21 cellular contexts compared by ENCODE assay signal in genomic region chr10:21002097-21002878, GRCh38.
DNase-seq lines count a peak whose midpoint lies in the region; ATAC-seq, FAIRE-seq and TF ChIP-seq lines count a peak whose summit lies in the region.
"Had no signal": no experiment of that assay in that cellular context is flagged by ENCODE, and none has a peak within 500 bp of the region (broad histone marks: within the 10 kb centered on the region; RNA-seq: fewer than 3 reads in every experiment).

No MANE protein-coding gene starts in this region.

- no peak for TF ChIP-seq CTCF in RWPE1 (conservative IDR thresholded peaks at IDR 0.05; ENCODE audit: low read depth)
- no peak for TF ChIP-seq CTCF in endothelial cell of umbilical vein (IDR thresholded peaks at IDR 0.05; ENCODE audit: extremely low read depth in 1 of 2, insufficient read depth in 1 of 2, low read depth in 1 of 2, low read length in 2 of 2)
- TF ChIP-seq CTCF in mucosa of descending colon (IDR thresholded peaks at IDR 0.05): no peak
- no peak for TF ChIP-seq CTCF in endothelial cell (IDR thresholded peaks at IDR 0.05; ENCODE audit: unreplicated experiment)

- peak overlapping the region; percentile 83 for H3K4me2 ChIP-seq in endothelial cell of umbilical vein (ENCODE audit: insufficient read depth, low read length)
- H3K4me2 ChIP-seq: hepatocyte had no signal

- no peaks in the 10 kb centered on the region for H4K20me1 ChIP-seq in endothelial cell of umbilical vein (replicated peaks; ENCODE audit: control insufficient read depth, extremely low read depth, insufficient read depth, low read length)

- peak; percentile 92 for FAIRE-seq in endothelial cell of umbilical vein (lab: Jason Lieb, UNC)
- FAIRE-seq: colon had no signal

- H3K27ac ChIP-seq in ACC112 (ENCODE audit: low read depth, low read length) (peak overlapping the region; percentile 98), RWPE1 (peak overlapping the region; percentile 83), endothelial cell of umbilical vein (ENCODE audit: insufficient read depth, low read depth, low read length) (peak overlapping the region; percentile 95)
- H3K27ac ChIP-seq: epithelial cell of prostate, hepatocyte, upper lobe of right lung, VCaP had no signal

- no peak overlapping the region for H3K27ac Mint-ChIP-seq in endothelial cell (ENCODE audit: unreplicated experiment)
- H3K27ac Mint-ChIP-seq: activated CD4-positive, alpha-beta memory T cell treated with anti-CD3 and anti-CD28 coated beads for 36 hours; activated naive CD8-positive, alpha-beta T cell treated with anti-CD3 and anti-CD28 coated beads, Interleukin-2, amount 10 ng/mL, durations not matched to agents 7 days and 5 days; CD8-positive, alpha-beta T cell had no signal

- no peaks in the 10 kb centered on the region for H3K9me1 ChIP-seq in endothelial cell of umbilical vein (replicated peaks; ENCODE audit: control insufficient read depth, extremely low read depth, insufficient read depth, low read length)

- H3K79me2 ChIP-seq in ACC112 (ENCODE audit: control insufficient read depth, insufficient read depth, low read length, unreplicated experiment) (no peaks in the 10 kb centered on the region), endothelial cell of umbilical vein (ENCODE audit: control insufficient read depth, insufficient read depth, low read length) (no peaks in the 10 kb centered on the region)
- H3K79me2 ChIP-seq: hepatocyte had no signal

- H3K9me3 ChIP-seq in endothelial cell of umbilical vein (replicated peaks; ENCODE audit: control insufficient read depth, insufficient read depth, low read length): no peaks in the 10 kb centered on the region
- no peaks in the 10 kb centered on the region for H3K9me3 ChIP-seq in mucosa of descending colon
- H3K9me3 ChIP-seq: upper lobe of right lung had no signal

- H3K4me1 ChIP-seq in ACC112 (ENCODE audit: control insufficient read depth, insufficient read depth, low read length, unreplicated experiment) (peaks cover 24% of the 10 kb centered on the region), endothelial cell of umbilical vein (ENCODE audit: control insufficient read depth, extremely low read depth, insufficient read depth, low read length) (peaks cover 19% of the 10 kb centered on the region), mucosa of descending colon (ENCODE audit: low read depth) (no peaks in the 10 kb centered on the region)
- H3K4me1 ChIP-seq: upper lobe of right lung had no signal

- POLR2A ChIA-PET in RWPE1 (lab: Yijun Ruan, JAX; ENCODE audit: low non-redundant PET): no interaction called here
- POLR2A ChIA-PET in endothelial cell of umbilical vein (lab: Charles Lee): no interaction called here

- H3K9ac ChIP-seq in endothelial cell of umbilical vein (replicated peaks; ENCODE audit: extremely low read depth, insufficient read depth, low read length): peak overlapping the region; percentile 47

- H3K27me3 ChIP-seq in ACC112 (ENCODE audit: insufficient read depth, low read length): no peaks in the 10 kb centered on the region
- H3K27me3 ChIP-seq in endothelial cell of umbilical vein (ENCODE audit: control insufficient read depth in 2 of 2, insufficient read depth in 2 of 2, low read length in 2 of 2): no peaks in the 10 kb centered on the region
- H3K27me3 ChIP-seq: hepatocyte, upper lobe of right lung had no signal

- peaks cover 10% of the 10 kb centered on the region for H3K4me1 Mint-ChIP-seq in endothelial cell (ENCODE audit: unreplicated experiment)
- H3K4me1 Mint-ChIP-seq: activated naive CD8-positive, alpha-beta T cell treated with anti-CD3 and anti-CD28 coated beads, Interleukin-2, amount 10 ng/mL, durations not matched to agents 7 days and 5 days had no signal

- peaks cover 4% of the 10 kb centered on the region for H3K36me3 Mint-ChIP-seq in endothelial cell (ENCODE audit: low read depth, unreplicated experiment)
- H3K36me3 Mint-ChIP-seq: activated CD4-positive, alpha-beta memory T cell treated with anti-CD3 and anti-CD28 coated beads for 36 hours; activated naive CD8-positive, alpha-beta T cell treated with anti-CD3 and anti-CD28 coated beads, Interleukin-2, amount 10 ng/mL, durations not matched to agents 7 days and 5 days; CD8-positive, alpha-beta T cell had no signal

- peak; percentile 76 for ATAC-seq in mucosa of descending colon
- ATAC-seq in GM19467 (IDR thresholded peaks at IDR 0.05; ENCODE audit: unreplicated experiment): no peak
- ATAC-seq: CD8-positive, alpha-beta T cell; stimulated activated naive CD8-positive, alpha-beta T cell treated with anti-CD3 and anti-CD28 coated beads, Interleukin-15, Interleukin-2, amounts not matched to agents 100 U/mL and 50 U/mL, for 24 hours; upper lobe of right lung had no signal

- intact Hi-C loops in endothelial cell of umbilical vein (cut with micrococcal nuclease): loop anchor here (1.0 kb wide), 2 partner anchors 18 to 361 kb away; no protein-coding TSS in a partner anchor
- intact Hi-C loops in mucosa of descending colon (cut with DNase I, micrococcal nuclease): no loop called here

- TF ChIP-seq POLR2A in endothelial cell of umbilical vein (IDR thresholded peaks at IDR 0.05; ENCODE audit: low read depth, low read length): no peak

- DNase-seq in RWPE1 (ENCODE audit: low spot score) (peak; percentile 68), endothelial cell of umbilical vein (ENCODE audit: low read depth, low spot score) (peak; percentile 91), mucosa of descending colon (no peak), NCI-H1417 (lab: John Stamatoyannopoulos, UW) (no peak), endothelial cell (ENCODE audit: low spot score) (no peak), LoVo (ENCODE audit: low spot score) (no peak)
- DNase-seq: activated CD4-positive, alpha-beta memory T cell treated with anti-CD3 and anti-CD28 coated beads for 36 hours; activated naive CD8-positive, alpha-beta T cell treated with anti-CD3 and anti-CD28 coated beads, Interleukin-2, amount 10 ng/mL, durations not matched to agents 7 days and 5 days; activated T-cell treated with anti-CD3 and anti-CD28 coated beads, Interleukin-2, amount 50 U/mL, for 48 hours; CD8-positive, alpha-beta T cell; left cardiac atrium; NCI-H2107; NCI-H774; stimulated activated naive CD8-positive, alpha-beta T cell treated with anti-CD3 and anti-CD28 coated beads, Interleukin-15, Interleukin-2, amounts not matched to agents 100 U/mL and 50 U/mL, for 24 hours; upper lobe of right lung had no signal

- TSS peak; percentile 87 for BruUV-seq in endothelial cell of umbilical vein (replicated peaks; lab: Mats Ljungman, UMichigan)

- dilution Hi-C loops in endothelial cell of umbilical vein (cut with MboI; ENCODE audit: extremely low pct_ligation_motif_present, low sequenced_read_pairs): no loop called here

- CTCF ChIA-PET in RWPE1 (lab: Yijun Ruan, JAX) (no interaction called here), endothelial cell of umbilical vein (lab: Charles Lee) (interaction anchor here (0.7 kb wide), 1 partner anchor 14 kb away, joined by 3 read pairs; no protein-coding TSS in a partner anchor)

- no peaks in the 10 kb centered on the region for H3K9me3 Mint-ChIP-seq in endothelial cell (ENCODE audit: unreplicated experiment)
- H3K9me3 Mint-ChIP-seq: activated CD4-positive, alpha-beta memory T cell treated with anti-CD3 and anti-CD28 coated beads for 36 hours; CD8-positive, alpha-beta T cell had no signal

- peak overlapping the region; percentile 57 for H2AFZ ChIP-seq in ACC112 (ENCODE audit: low read length, unreplicated experiment)
- H2AFZ ChIP-seq in endothelial cell of umbilical vein (ENCODE audit: low read depth, low read length): peak overlapping the region; percentile 84
- H2AFZ ChIP-seq: hepatocyte had no signal

- peaks cover 1% of the 10 kb centered on the region for H3K27me3 Mint-ChIP-seq in endothelial cell (ENCODE audit: unreplicated experiment)
- H3K27me3 Mint-ChIP-seq: activated CD4-positive, alpha-beta memory T cell treated with anti-CD3 and anti-CD28 coated beads for 36 hours; activated naive CD8-positive, alpha-beta T cell treated with anti-CD3 and anti-CD28 coated beads, Interleukin-2, amount 10 ng/mL, durations not matched to agents 7 days and 5 days had no signal

- no peak overlapping the region for H3K4me3 Mint-ChIP-seq in endothelial cell (ENCODE audit: unreplicated experiment)
- H3K4me3 Mint-ChIP-seq: activated CD4-positive, alpha-beta memory T cell treated with anti-CD3 and anti-CD28 coated beads for 36 hours; activated naive CD8-positive, alpha-beta T cell treated with anti-CD3 and anti-CD28 coated beads, Interleukin-2, amount 10 ng/mL, durations not matched to agents 7 days and 5 days; CD8-positive, alpha-beta T cell had no signal

- H3K36me3 ChIP-seq in ACC112 (ENCODE audit: insufficient read depth, low read length) (no peaks in the 10 kb centered on the region), endothelial cell of umbilical vein (ENCODE audit: control insufficient read depth in 2 of 2, extremely low read depth in 1 of 2, insufficient read depth in 2 of 2, low read length in 2 of 2) (no peaks in the 10 kb centered on the region), mucosa of descending colon (ENCODE audit: low read depth) (no peaks in the 10 kb centered on the region)
- H3K36me3 ChIP-seq: upper lobe of right lung had no signal

- H3K4me3 ChIP-seq in ACC112 (ENCODE audit: low read depth, low read length) (peak overlapping the region; percentile 60; the same call in 1 of the 2 replicates), endothelial cell of umbilical vein (replicated peaks in 1 of 3; ENCODE audit: insufficient read depth in 1 of 3, low read depth in 1 of 3, low read length in 3 of 3) (peak overlapping the region in 1 of 3 experiments; percentile 37), mucosa of descending colon (no peak overlapping the region)
- H3K4me3 ChIP-seq: hepatocyte, upper lobe of right lung had no signal

TF ChIP-seq in endothelial cell of umbilical vein, 7 proteins besides CTCF, POLR2A, EP300 and RAD21:
- TF ChIP-seq POLR2AphosphoS5 (IDR thresholded peaks at IDR 0.05; ENCODE audit: insufficient read depth, low read depth, low read length) (peak; percentile 68), JUN (IDR thresholded peaks at IDR 0.05; ENCODE audit: borderline replicate concordance, insufficient read depth, insufficient read length, low read depth) (peak; percentile 88), MAX (IDR thresholded peaks at IDR 0.05; ENCODE audit: insufficient read depth, insufficient read length) (no peak), GATA2 (IDR thresholded peaks at IDR 0.05; ENCODE audit: insufficient read depth, insufficient read length, low read depth, low read length) (peak; percentile 74), FOS (IDR thresholded peaks at IDR 0.05; ENCODE audit: borderline replicate concordance, insufficient read depth, low read length) (peak; percentile 84)

Comparison
In these comparisons a context has a peak if more than half of its experiments do, and no peak if none do; other contexts are left out.
1. DNase-seq: peak in RWPE1 (single experiment) and endothelial cell of umbilical vein (single experiment); none in mucosa of descending colon (0 of 3), NCI-H1417 (0 of 3), endothelial cell (single experiment) and LoVo (single experiment).
2. Peak in every context shown above with its lines, with median percentiles within 50 percentile points of each other: H3K27ac ChIP-seq.